1 cellular context compared by ENCODE assay signal in genomic region chr11:63534076-63534475, GRCh38.
TF ChIP-seq lines count a peak whose summit lies in the region.

No MANE protein-coding gene starts in this region.

TF ChIP-seq in H1, 55 proteins besides CTCF, POLR2A, EP300 and RAD21:
- no peak for TF ChIP-seq PHF8 (conservative IDR thresholded peaks at IDR 0.05; ENCODE audit: low read depth, low read length)
- TF ChIP-seq TBP (IDR thresholded peaks at IDR 0.05; ENCODE audit: low read depth, low read length) = no peak
- no peak for TF ChIP-seq SUZ12 (IDR thresholded peaks at IDR 0.05; ENCODE audit: low read length)
- TF ChIP-seq POU5F1 (IDR thresholded peaks at IDR 0.05; ENCODE audit: low read depth, low read length) = no peak
- no peak for TF ChIP-seq YY1 (IDR thresholded peaks at IDR 0.05; ENCODE audit: low read depth, low read length)
- no peak for TF ChIP-seq SP1 (IDR thresholded peaks at IDR 0.05; ENCODE audit: low read depth, low read length)
- no peak for TF ChIP-seq KDM4A (IDR thresholded peaks at IDR 0.05; ENCODE audit: low read depth, low read length, severe bottlenecking)
- no peak for TF ChIP-seq BRCA1 (IDR thresholded peaks at IDR 0.05; ENCODE audit: low read depth, low read length)
- no peak for TF ChIP-seq RNF2 (IDR thresholded peaks at IDR 0.05; ENCODE audit: borderline replicate concordance, low read depth, low read length, missing control alignments, poor library complexity, severe bottlenecking)
- no peak for TF ChIP-seq ATF2 (IDR thresholded peaks at IDR 0.05; ENCODE audit: low read length)
- no peak for TF ChIP-seq BCL11A (IDR thresholded peaks at IDR 0.05; ENCODE audit: low read depth in 2 of 2, low read length in 2 of 2)
